In genomic region chr3:152638217-152638616, GRCh38 we compare ENCODE assay signal across 22 cellular contexts.
A peak's percentile ranks its signal among the peaks of the same experiment; 100 is the strongest.
DNase-seq lines count a peak whose midpoint lies in the region; ATAC-seq, FAIRE-seq and TF ChIP-seq lines count a peak whose summit lies in the region.
"Had no signal": no experiment of that assay in that cellular context is flagged by ENCODE, and none has a peak within 500 bp of the region (broad histone marks: within the 10 kb centered on the region; RNA-seq: fewer than 3 reads in every experiment).

No MANE protein-coding gene starts in this region.

- no peak for TF ChIP-seq POLR2A in gastrocnemius medialis (IDR thresholded peaks at IDR 0.05)

- no peak for FAIRE-seq in urothelium cell line (lab: Jason Lieb, UNC)
- FAIRE-seq: D721Med, HTR-8/SVneo had no signal

- TF ChIP-seq CTCF in RWPE2 (IDR thresholded peaks at IDR 0.05; ENCODE audit: poor library complexity, severe bottlenecking): no peak
- no peak for TF ChIP-seq CTCF in gastrocnemius medialis (IDR thresholded peaks at IDR 0.05 in 4 of 5, conservative IDR thresholded peaks at IDR 0.05 in 1 of 5)

- H3K27ac ChIP-seq in RWPE2 (ENCODE audit: poor library complexity, severe bottlenecking) (peak overlapping the region; percentile 25), cingulate gyrus (ENCODE audit: low read depth, low read length) (peak overlapping the region; percentile 75), layer of hippocampus (ENCODE audit: low read depth, low read length) (peak overlapping the region; percentile 59), temporal lobe (ENCODE audit: low read depth, low read length) (peak overlapping the region; percentile 30), gastrocnemius medialis (no peak overlapping the region), SJCRH30 (no peak overlapping the region)
- H3K27ac ChIP-seq: Peyer's patch had no signal

- H3K4me3 ChIP-seq in RWPE2 (ENCODE audit: severe bottlenecking) (no peak overlapping the region), gastrocnemius medialis (no peak overlapping the region), SJCRH30 (no peak overlapping the region)
- H3K4me3 ChIP-seq: Peyer's patch had no signal

- DNase-seq in RWPE2 (ENCODE audit: low spot score) (no peak), gastrocnemius medialis (no peak), SJCRH30 (no peak), urothelium cell line (ENCODE audit: low spot score) (no peak)
- DNase-seq: BE2C; DMS53; EL; GF-D8; KG1; NCI-H1092 treated with DMSO at 0.1 percent for 48 hours; NCI-H146; NCI-H2029; NCI-H226; NCI-H510A treated with DMSO at 0.1 percent for 48 hours; NCI-H748 treated with DMSO at 0.1 percent for 48 hours; NK-92 treated with Interleukin-12 subunit alpha and Interleukin-12 subunit beta, amount 100 ng/mL, for 24 hours; Peyer's patch had no signal

- ATAC-seq in RWPE2 (ENCODE audit: low read depth) (no peak), gastrocnemius medialis (no peak)

- H3K36me3 ChIP-seq in RWPE2 (ENCODE audit: low read depth): no peaks in the 10 kb centered on the region
- no peaks in the 10 kb centered on the region for H3K36me3 ChIP-seq in gastrocnemius medialis
- no peaks in the 10 kb centered on the region for H3K36me3 ChIP-seq in SJCRH30
- H3K36me3 ChIP-seq: BE2C, Peyer's patch had no signal

- no peaks in the 10 kb centered on the region for H3K9me3 ChIP-seq in RWPE2 (ENCODE audit: severe bottlenecking)
- H3K9me3 ChIP-seq in gastrocnemius medialis: no peaks in the 10 kb centered on the region
- no peaks in the 10 kb centered on the region for H3K9me3 ChIP-seq in SJCRH30 (replicated peaks)
- H3K9me3 ChIP-seq: BE2C, Peyer's patch had no signal

- no peaks in the 10 kb centered on the region for H3K27me3 ChIP-seq in RWPE2 (ENCODE audit: insufficient read depth, poor library complexity, severe bottlenecking)
- no peaks in the 10 kb centered on the region for H3K27me3 ChIP-seq in layer of hippocampus (ENCODE audit: control insufficient read depth, insufficient read depth, low read length)
- no peaks in the 10 kb centered on the region for H3K27me3 ChIP-seq in gastrocnemius medialis
- H3K27me3 ChIP-seq in SJCRH30: no peaks in the 10 kb centered on the region
- H3K27me3 ChIP-seq: BE2C, Peyer's patch had no signal

- intact Hi-C loops in gastrocnemius medialis (cut with DNase I; ENCODE audit: low total_unique reads): no loop called here

- H3K4me1 ChIP-seq in RWPE2 (ENCODE audit: insufficient read depth, poor library complexity, severe bottlenecking): peaks cover 10% of the 10 kb centered on the region
- H3K4me1 ChIP-seq in gastrocnemius medialis: no peaks in the 10 kb centered on the region
- no peaks in the 10 kb centered on the region for H3K4me1 ChIP-seq in SJCRH30

- in situ Hi-C loops in gastrocnemius medialis (cut with MboI; ENCODE audit: low sequenced_read_pairs in 4 of 4): no loop called here

Comparison
In these comparisons a context has a peak if more than half of its experiments do, and no peak if none do; other contexts are left out.
1. H3K27ac ChIP-seq: peak in RWPE2 (single experiment), cingulate gyrus (single experiment), layer of hippocampus (single experiment) and temporal lobe (single experiment); none in gastrocnemius medialis (0 of 4) and SJCRH30 (single experiment).